1 cellular context compared by ENCODE assay signal in the genomic region with DNA sequence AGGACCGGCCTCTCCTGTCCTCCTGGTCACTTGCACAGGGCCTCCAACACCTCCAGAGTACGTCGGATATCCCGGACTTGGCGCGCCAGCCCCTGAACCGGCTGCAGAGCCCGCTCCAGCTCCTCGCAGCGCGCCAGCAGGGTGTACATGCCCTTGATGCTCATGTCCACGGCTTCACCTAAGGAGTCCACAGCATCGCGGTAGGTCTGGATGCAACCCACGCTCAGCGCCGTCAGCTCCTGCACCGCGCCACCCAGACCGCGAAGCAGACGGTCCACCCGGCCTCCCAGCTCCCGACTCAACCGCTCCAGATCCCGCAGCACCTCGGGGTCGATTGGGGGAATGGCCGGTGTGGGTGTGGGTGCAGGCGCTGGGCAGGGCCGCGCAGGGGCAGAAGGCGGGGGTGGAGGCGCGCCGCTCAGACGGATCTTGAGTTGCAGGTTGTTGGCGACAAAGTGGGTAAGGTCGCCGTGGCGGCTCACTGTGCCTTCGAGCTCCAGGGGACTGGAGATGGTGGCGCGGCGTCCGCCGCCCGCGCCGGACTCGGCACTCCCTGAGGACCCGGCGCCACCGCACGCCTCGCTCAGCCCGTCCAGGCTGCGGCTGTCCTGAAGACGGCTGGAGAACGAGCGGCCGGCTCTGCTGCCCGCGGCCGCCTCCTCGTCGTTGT.
TF ChIP-seq lines count a peak whose summit lies in the region.

No MANE protein-coding gene starts in this region.

TF ChIP-seq in HepG2, 621 proteins besides CTCF, POLR2A, EP300 and RAD21 (continued from another document):
- peak in 1 of 2 experiments; percentile 15; a peak in 1 of 4 replicates for TF ChIP-seq HMGXB4 (CRISPR knock-in tag; IDR thresholded peaks at IDR 0.05; ENCODE audit: borderline replicate concordance in 1 of 2, low read depth in 1 of 2)
- 0 out of 2 replicates have a peak, but pooled peaks have one; percentile 31 for TF ChIP-seq SALL1 (CRISPR knock-in tag; IDR thresholded peaks at IDR 0.05)
- 0 out of 2 replicates have a peak, but pooled peaks have one; percentile 14 for TF ChIP-seq ZBTB14 (CRISPR knock-in tag; IDR thresholded peaks at IDR 0.05)
TF ChIP-seq in HepG2: peak in this region for 33.
